1 cellular context compared by ENCODE assay signal in the genomic region with DNA sequence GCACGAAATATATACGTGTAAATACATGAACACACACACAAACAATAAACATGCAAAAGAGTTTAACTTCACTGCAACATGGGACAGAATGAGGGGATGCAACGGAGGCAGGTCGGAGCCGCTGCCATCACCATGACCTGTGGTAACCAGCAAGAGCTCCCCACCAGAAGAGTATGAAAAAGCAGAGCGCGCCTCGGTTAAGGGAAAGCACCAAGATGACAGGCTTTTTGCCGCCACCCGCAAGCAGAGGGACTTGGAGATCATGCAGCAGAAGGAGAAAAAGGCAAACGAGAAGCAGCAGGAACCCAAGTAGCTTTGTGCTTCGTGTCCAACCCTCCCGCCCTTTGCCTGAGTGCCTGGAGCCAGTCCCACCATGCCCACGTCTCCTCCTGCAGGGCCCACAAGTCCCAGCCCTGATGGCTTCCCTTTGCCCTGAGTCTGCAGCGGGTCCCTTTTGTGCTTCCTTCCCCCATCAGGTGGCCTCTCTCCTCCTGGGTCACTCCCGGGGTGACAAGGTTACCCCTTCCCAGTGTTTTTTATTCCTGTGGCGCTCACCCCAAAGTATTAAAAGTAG.
TF ChIP-seq lines count a peak whose summit lies in the region.

No MANE protein-coding gene starts in this region.

TF ChIP-seq in GM12878, 131 proteins besides CTCF, POLR2A, EP300 and RAD21:
- TF ChIP-seq MLLT1 (IDR thresholded peaks at IDR 0.05) (peak; percentile 57; the same call in 1 of the 2 replicates), BCL11A (IDR thresholded peaks at IDR 0.05; ENCODE audit: low read depth, low read length) (no peak), E2F8 (IDR thresholded peaks at IDR 0.05; ENCODE audit: low read depth, partially characterized antibody) (no peak)
- TF ChIP-seq, protein P1, sequence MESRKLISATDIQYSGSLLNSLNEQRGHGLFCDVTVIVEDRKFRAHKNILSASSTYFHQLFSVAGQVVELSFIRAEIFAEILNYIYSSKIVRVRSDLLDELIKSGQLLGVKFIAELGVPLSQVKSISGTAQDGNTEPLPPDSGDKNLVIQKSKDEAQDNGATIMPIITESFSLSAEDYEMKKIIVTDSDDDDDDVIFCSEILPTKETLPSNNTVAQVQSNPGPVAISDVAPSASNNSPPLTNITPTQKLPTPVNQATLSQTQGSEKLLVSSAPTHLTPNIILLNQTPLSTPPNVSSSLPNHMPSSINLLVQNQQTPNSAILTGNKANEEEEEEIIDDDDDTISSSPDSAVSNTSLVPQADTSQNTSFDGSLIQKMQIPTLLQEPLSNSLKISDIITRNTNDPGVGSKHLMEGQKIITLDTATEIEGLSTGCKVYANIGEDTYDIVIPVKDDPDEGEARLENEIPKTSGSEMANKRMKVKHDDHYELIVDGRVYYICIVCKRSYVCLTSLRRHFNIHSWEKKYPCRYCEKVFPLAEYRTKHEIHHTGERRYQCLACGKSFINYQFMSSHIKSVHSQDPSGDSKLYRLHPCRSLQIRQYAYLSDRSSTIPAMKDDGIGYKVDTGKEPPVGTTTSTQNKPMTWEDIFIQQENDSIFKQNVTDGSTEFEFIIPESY (IDR thresholded peaks at IDR 0.05), result peak; percentile 82
